Comparison of ENCODE assay signal across 8 cellular contexts in genomic region chr20:41047975-41048305, GRCh38. TPM values are rescaled to one million over a fixed set of nuclear protein-coding genes. Genes with fewer than 3 reads are reported as not detected.
A peak's percentile ranks its signal among the peaks of the same experiment; 100 is the strongest.
DNase-seq lines count a peak whose midpoint lies in the region; ATAC-seq and TF ChIP-seq lines count a peak whose summit lies in the region.

No MANE protein-coding gene starts in this region.

- peak overlapping the region; percentile 32 for H3K4me3 ChIP-seq in fibroblast of mammary gland (ENCODE audit: control insufficient read depth, low read depth, low read length)
- H3K4me3 ChIP-seq in spleen, result peak overlapping the region; percentile 12 to 59 (median 22)

- TF ChIP-seq POLR2A in spleen (IDR thresholded peaks at IDR 0.05), result no peak

- no peak for ATAC-seq in HG03025 (IDR thresholded peaks at IDR 0.05; ENCODE audit: low FRiP score, unreplicated experiment)
- no peak for ATAC-seq in HG03095 (IDR thresholded peaks at IDR 0.05; ENCODE audit: unreplicated experiment)
- no peak for ATAC-seq in HG02623 (IDR thresholded peaks at IDR 0.05; ENCODE audit: unreplicated experiment)

- in situ Hi-C loops in SK-MEL-5 (cut with HindIII; ENCODE audit: low pct_unique_long_range_greater_than_20kb, low sequenced_read_pairs), result no loop called here

- peak overlapping the region; percentile 30 to 84 (median 72) for H3K27ac ChIP-seq in spleen

- intact Hi-C loops in spleen (cut with DNase I; ENCODE audit: low total_unique reads), result no loop called here

- H3K4me1 ChIP-seq in spleen, result peaks cover 51 to 99% (median 85%) of the 10 kb centered on the region in 6 donors

- H3K36me3 ChIP-seq in spleen, result peaks cover 0 to 4% (median 0%) of the 10 kb centered on the region in 6 donors

- H3K27me3 ChIP-seq in spleen (replicated peaks in 1 of 7), result no peaks in the 10 kb centered on the region

- no peaks in the 10 kb centered on the region for H3K9me3 ChIP-seq in spleen

- 0 to 2% (median 0%) methylated on average over 1 of the region's 1 CpG for WGBS in spleen, 5 donors

- peak; percentile 52 for DNase-seq in AG08395 (ENCODE audit: low spot score)
- peak; percentile 6 for DNase-seq in H4 (ENCODE audit: low spot score)
- peak; percentile 42 for DNase-seq in SK-MEL-5 (ENCODE audit: low read depth, low spot score)
- DNase-seq in fibroblast of mammary gland (ENCODE audit: low read depth), result peak; percentile 58
- DNase-seq in spleen, result no peak

- no peak for TF ChIP-seq CTCF in fibroblast of mammary gland (conservative IDR thresholded peaks at IDR 0.05; ENCODE audit: control insufficient read depth, insufficient read depth, low read depth, low read length)
- TF ChIP-seq CTCF in spleen (IDR thresholded peaks at IDR 0.05 in 8 of 11, conservative IDR thresholded peaks at IDR 0.05 in 3 of 11), result no peak

RNA-seq across cellular contexts. Expression of gene TOP1, which starts 19.3 kb away (rescaled TPM):
- 12.7 and 14.3 TPM in 2 replicates for total RNA-seq in H4 (2014; rRNA removed; shearing (Covaris generic))
- total RNA-seq in SK-MEL-5 (2014; rRNA removed; shearing (Covaris generic)), result 16.1 and 20.0 TPM in 2 replicates
- polyA plus RNA-seq in SK-MEL-5 (2015; cell fraction: cytosol; rRNA removed), result 41.3 and 47.2 TPM in 2 replicates
- 31.2 and 33.4 TPM in 2 replicates for polyA plus RNA-seq in SK-MEL-5 (2015; cell fraction: nucleus; rRNA removed)
- total RNA-seq in spleen, result 10 to 100 TPM; 40.3 to 74.6 (median 52.7) TPM
- polyA plus RNA-seq in spleen, result 10 to 100 TPM; 20.7 to 32.0 (median 27.4) TPM
